In genomic region chr3:29347412-29347811, GRCh38 we compare ENCODE assay signal across 18 cellular contexts.
DNase-seq lines count a peak whose midpoint lies in the region; FAIRE-seq and TF ChIP-seq lines count a peak whose summit lies in the region.
"Had no signal": no experiment of that assay in that cellular context is flagged by ENCODE, and none has a peak within 500 bp of the region (broad histone marks: within the 10 kb centered on the region; RNA-seq: fewer than 3 reads in every experiment).

No MANE protein-coding gene starts in this region.

- peak; percentile 14 for DNase-seq in HTR-8/SVneo (ENCODE audit: insufficient read length, low spot score)
- DNase-seq in NCI-H748 treated with DMSO at 0.1 percent for 48 hours (lab: John Stamatoyannopoulos, UW), result peak; percentile 55
- DNase-seq in chondrocyte (ENCODE audit: low spot score), result no peak
- DNase-seq in nephron progenitor cell, result no peak
- DNase-seq in activated CD4-positive, CD25-positive, alpha-beta regulatory T cell (lab: John Stamatoyannopoulos, UW), result no peak
- DNase-seq in activated gamma-delta T cell (lab: John Stamatoyannopoulos, UW), result no peak
- no peak for DNase-seq in activated CD4-positive, alpha-beta T cell treated with anti-CD3 and anti-CD28 coated beads, Interleukin-2, amount 10 ng/mL, durations not matched to agents 7 days and 5 days
- DNase-seq in right atrium auricular region (ENCODE audit: low spot score), result no peak
- DNase-seq: BE2C; CD4-positive, alpha-beta memory T cell; DND-41; GDM1; GOT3; NCI-H1092; NCI-H774; Peyer's patch; SHP77 treated with DMSO at 0.1 percent for 48 hours had no signal

- FAIRE-seq in HTR-8/SVneo (lab: Jason Lieb, UNC), result no peak
- FAIRE-seq: GM19239 had no signal

- peaks cover 1% of the 10 kb centered on the region for H3K36me3 Mint-ChIP-seq in chondrocyte (ENCODE audit: low read depth)
- H3K36me3 Mint-ChIP-seq in nephron progenitor cell (ENCODE audit: low read depth), result no peaks in the 10 kb centered on the region
- no peaks in the 10 kb centered on the region for H3K36me3 Mint-ChIP-seq in activated CD4-positive, alpha-beta T cell treated with anti-CD3 and anti-CD28 coated beads, Interleukin-2, amount 10 ng/mL, durations not matched to agents 7 days and 5 days (ENCODE audit: low read depth)
- H3K36me3 Mint-ChIP-seq: CD4-positive, alpha-beta memory T cell had no signal

- H3K27ac ChIP-seq in right atrium auricular region, result no peak overlapping the region
- H3K27ac ChIP-seq: Peyer's patch had no signal

- H3K4me1 Mint-ChIP-seq in chondrocyte (ENCODE audit: low read depth) (peaks cover 48% of the 10 kb centered on the region), nephron progenitor cell (peaks cover 35% of the 10 kb centered on the region)
- H3K4me1 Mint-ChIP-seq in activated CD4-positive, alpha-beta T cell treated with anti-CD3 and anti-CD28 coated beads, Interleukin-2, amount 10 ng/mL, durations not matched to agents 7 days and 5 days, result no peaks in the 10 kb centered on the region
- H3K4me1 Mint-ChIP-seq: CD4-positive, alpha-beta memory T cell had no signal

- CTCF ChIA-PET in activated CD4-positive, alpha-beta T cell treated with anti-CD3 and anti-CD28 coated beads, Interleukin-2, amount 10 ng/mL, durations not matched to agents 7 days and 5 days (lab: Charles Lee), result no interaction called here

- H3K4me1 ChIP-seq in right atrium auricular region, result peaks cover 0 to 9% of the 10 kb centered on the region in 2 donors
- H3K4me1 ChIP-seq: Peyer's patch had no signal

- no peak for TF ChIP-seq CTCF in chondrocyte (IDR thresholded peaks at IDR 0.05)
- TF ChIP-seq CTCF in nephron progenitor cell (IDR thresholded peaks at IDR 0.05), result no peak
- TF ChIP-seq CTCF in right atrium auricular region (IDR thresholded peaks at IDR 0.05), result no peak

- H3K4me3 ChIP-seq in right atrium auricular region, result no peak overlapping the region
- H3K4me3 ChIP-seq: Peyer's patch had no signal

- H3K9me3 ChIP-seq in right atrium auricular region, result no peaks in the 10 kb centered on the region
- H3K9me3 ChIP-seq: BE2C, Peyer's patch had no signal

- H3K27ac Mint-ChIP-seq in chondrocyte (ENCODE audit: unreplicated experiment) (peak overlapping the region; percentile 96), nephron progenitor cell (peak overlapping the region; percentile 17)
- H3K27ac Mint-ChIP-seq in activated CD4-positive, alpha-beta T cell treated with anti-CD3 and anti-CD28 coated beads, Interleukin-2, amount 10 ng/mL, durations not matched to agents 7 days and 5 days, result no peak overlapping the region
- H3K27ac Mint-ChIP-seq: CD4-positive, alpha-beta memory T cell had no signal

- H3K4me3 Mint-ChIP-seq in chondrocyte (ENCODE audit: unreplicated experiment) (peak overlapping the region; percentile 56), nephron progenitor cell (no peak overlapping the region)
- H3K4me3 Mint-ChIP-seq in activated CD4-positive, alpha-beta T cell treated with anti-CD3 and anti-CD28 coated beads, Interleukin-2, amount 10 ng/mL, durations not matched to agents 7 days and 5 days, result no peak overlapping the region
- H3K4me3 Mint-ChIP-seq: CD4-positive, alpha-beta memory T cell had no signal

- H3K27me3 ChIP-seq in right atrium auricular region, result no peaks in the 10 kb centered on the region
- H3K27me3 ChIP-seq: BE2C, Peyer's patch had no signal

- no peaks in the 10 kb centered on the region for H3K27me3 Mint-ChIP-seq in chondrocyte (ENCODE audit: low read depth)
- no peaks in the 10 kb centered on the region for H3K27me3 Mint-ChIP-seq in nephron progenitor cell (ENCODE audit: low read depth, poor library complexity)
- no peaks in the 10 kb centered on the region for H3K27me3 Mint-ChIP-seq in activated CD4-positive, alpha-beta T cell treated with anti-CD3 and anti-CD28 coated beads, Interleukin-2, amount 10 ng/mL, durations not matched to agents 7 days and 5 days
- H3K27me3 Mint-ChIP-seq: CD4-positive, alpha-beta memory T cell had no signal

- POLR2A ChIA-PET in activated CD4-positive, alpha-beta T cell treated with anti-CD3 and anti-CD28 coated beads, Interleukin-2, amount 10 ng/mL, durations not matched to agents 7 days and 5 days (lab: Charles Lee), result no interaction called here

- H3K9me3 Mint-ChIP-seq in chondrocyte (ENCODE audit: low read depth) (no peaks in the 10 kb centered on the region), nephron progenitor cell (no peaks in the 10 kb centered on the region)
- no peaks in the 10 kb centered on the region for H3K9me3 Mint-ChIP-seq in activated CD4-positive, alpha-beta T cell treated with anti-CD3 and anti-CD28 coated beads, Interleukin-2, amount 10 ng/mL, durations not matched to agents 7 days and 5 days

- no peaks in the 10 kb centered on the region for H3K36me3 ChIP-seq in right atrium auricular region
- H3K36me3 ChIP-seq: BE2C, Peyer's patch had no signal

Comparison
In these comparisons a context has a peak if more than half of its experiments do, and no peak if none do; other contexts are left out.
1. DNase-seq: peak in HTR-8/SVneo (single experiment) and NCI-H748 treated with DMSO at 0.1 percent for 48 hours (single experiment); none in chondrocyte (single experiment), nephron progenitor cell (single experiment), activated CD4-positive, CD25-positive, alpha-beta regulatory T cell (0 of 4), activated gamma-delta T cell (single experiment), activated CD4-positive, alpha-beta T cell treated with anti-CD3 and anti-CD28 coated beads, Interleukin-2, amount 10 ng/mL, durations not matched to agents 7 days and 5 days (single experiment) and right atrium auricular region (single experiment).